ENCODE assay signal across 8 cellular contexts in genomic region chr6:73523434-73524123, GRCh38. TPM values are rescaled to one million over a fixed set of nuclear protein-coding genes. Genes with fewer than 3 reads are reported as not detected.
A peak's percentile ranks its signal among the peaks of the same experiment; 100 is the strongest.
DNase-seq lines count a peak whose midpoint lies in the region; ATAC-seq and TF ChIP-seq lines count a peak whose summit lies in the region.

No MANE protein-coding gene starts in this region.

- H4K91ac ChIP-seq in trophoblast cell (ENCODE audit: low read depth, low read length), result peak overlapping the region; percentile 53

- H4K20me1 ChIP-seq in OCI-LY7 (ENCODE audit: insufficient read depth, low read length), result peaks cover 8% of the 10 kb centered on the region

- peak overlapping the region; percentile 85 for H2AFZ ChIP-seq in OCI-LY7 (ENCODE audit: low read length)
- H2AFZ ChIP-seq in trophoblast cell (ENCODE audit: insufficient read depth, low read length, poor library complexity), result peak overlapping the region; percentile 20

- H3K4me1 ChIP-seq in A673 (ENCODE audit: insufficient read depth, low read length, poor library complexity, severe bottlenecking) (peaks cover 5% of the 10 kb centered on the region), OCI-LY7 (ENCODE audit: insufficient read depth, low read length, poor library complexity, severe bottlenecking) (peaks cover 11% of the 10 kb centered on the region), trophoblast cell (ENCODE audit: control insufficient read depth in 1 of 2, insufficient read depth in 2 of 2, low read length in 2 of 2) (no peaks in the 10 kb centered on the region), upper lobe of left lung (peaks cover 15 to 29% (median 25%) of the 10 kb centered on the region in 4 donors)

- ATAC-seq in GM18868 (IDR thresholded peaks at IDR 0.05; ENCODE audit: unreplicated experiment) (peak; percentile 50), HG03095 (IDR thresholded peaks at IDR 0.05; ENCODE audit: unreplicated experiment) (peak; percentile 47), upper lobe of left lung (ENCODE audit: low FRiP score in 2 of 2) (peak in 1 of 2 donors; percentile 17)

- H3K27me3 Mint-ChIP-seq in activated T-helper 2 cell treated with anti-CD3 and anti-CD28 coated beads, Interferon-gamma antibody, Interleukin-2, Interleukin-4, amounts not matched to agents 10 μg/mL and 5 μg/mL and 100 μg/mL, durations not matched to agents 14 hours and 24 hours and 36 hours (ENCODE audit: low read depth), result peaks cover 5% of the 10 kb centered on the region

- TF ChIP-seq CTCF in A673 (conservative IDR thresholded peaks at IDR 0.05; ENCODE audit: low read depth, low read length), result no peak
- TF ChIP-seq CTCF in OCI-LY7 (conservative IDR thresholded peaks at IDR 0.05; ENCODE audit: low read length), result no peak
- TF ChIP-seq CTCF in upper lobe of left lung (IDR thresholded peaks at IDR 0.05), result peak in 1 of 6 experiments; percentile 28

- peaks cover 28% of the 10 kb centered on the region for H3K36me3 Mint-ChIP-seq in activated T-helper 2 cell treated with anti-CD3 and anti-CD28 coated beads, Interferon-gamma antibody, Interleukin-2, Interleukin-4, amounts not matched to agents 10 μg/mL and 5 μg/mL and 100 μg/mL, durations not matched to agents 14 hours and 24 hours and 36 hours (ENCODE audit: low read depth)

- WGBS in trophoblast cell (ENCODE audit: extremely low coverage, insufficient coverage, insufficient read length), result no CpG with 5 or more reads among the region's 50 CpGs
- WGBS in upper lobe of left lung, 2 donors, result 9 to 10% methylated on average over 19 to 37 of the region's 50 CpGs

- POLR2A ChIA-PET in A673 (lab: Charles Lee; ENCODE audit: low non-redundant PET), result interaction anchor here (0.6 kb wide), 1 partner anchor 57 kb away, joined by 6 read pairs; no protein-coding TSS in a partner anchor
- POLR2A ChIA-PET in OCI-LY7 (lab: Charles Lee), result interaction anchor here (0.7 to 3.5 kb wide), 14 partner anchors 9 to 130 kb away, joined by 3 to 27 read pairs (median 4); partner anchors contain the start of gene SLC17A5

- TF ChIP-seq EP300 in upper lobe of left lung (IDR thresholded peaks at IDR 0.05), result no peak

- H2AK5ac ChIP-seq in trophoblast cell (ENCODE audit: low read length), result peak overlapping the region; percentile 9

- H3K9me3 ChIP-seq in A673 (ENCODE audit: low read depth, low read length, poor library complexity, severe bottlenecking) (no peaks in the 10 kb centered on the region), OCI-LY7 (ENCODE audit: low read length) (no peaks in the 10 kb centered on the region), trophoblast cell (ENCODE audit: insufficient read depth, low read depth, low read length) (no peaks in the 10 kb centered on the region), upper lobe of left lung (no peaks in the 10 kb centered on the region)

- H3K79me1 ChIP-seq in trophoblast cell (ENCODE audit: low read length), result peaks cover 14% of the 10 kb centered on the region

- BruUV-seq in A673 (replicated peaks; lab: Mats Ljungman, UMichigan) (no TSS peak), OCI-LY7 (replicated peaks; lab: Mats Ljungman, UMichigan) (no TSS peak)

- H2BK5ac ChIP-seq in trophoblast cell (ENCODE audit: low read depth, low read length, poor library complexity), result peak overlapping the region; percentile 14

- H3K9me2 ChIP-seq in OCI-LY7 (ENCODE audit: insufficient read depth, low read length), result no peaks in the 10 kb centered on the region

- peak overlapping the region; percentile 98 for H3K4me3 Mint-ChIP-seq in activated T-helper 2 cell treated with anti-CD3 and anti-CD28 coated beads, Interferon-gamma antibody, Interleukin-2, Interleukin-4, amounts not matched to agents 10 μg/mL and 5 μg/mL and 100 μg/mL, durations not matched to agents 14 hours and 24 hours and 36 hours (ENCODE audit: low read depth)

- H3K14ac ChIP-seq in trophoblast cell (ENCODE audit: low read length), result peak overlapping the region; percentile 36

- peak overlapping the region; percentile 3 for H3K4ac ChIP-seq in trophoblast cell (ENCODE audit: low read depth, low read length)

- H3K27ac Mint-ChIP-seq in activated T-helper 2 cell treated with anti-CD3 and anti-CD28 coated beads, Interferon-gamma antibody, Interleukin-2, Interleukin-4, amounts not matched to agents 10 μg/mL and 5 μg/mL and 100 μg/mL, durations not matched to agents 14 hours and 24 hours and 36 hours, result peak overlapping the region; percentile 100

- CTCF ChIA-PET in A673 (lab: Charles Lee), result no interaction called here
- CTCF ChIA-PET in OCI-LY7 (lab: Charles Lee; ENCODE audit: unreplicated experiment), result interaction anchor here (1.0 kb wide), 1 partner anchor 56 kb away, joined by 3 read pairs; no protein-coding TSS in a partner anchor

- H4K8ac ChIP-seq in trophoblast cell (ENCODE audit: low read depth, low read length), result peak overlapping the region; percentile 51

- no peak overlapping the region for H2BK120ac ChIP-seq in trophoblast cell (ENCODE audit: insufficient read depth, low read length, poor library complexity)

- H3K36me3 ChIP-seq in A673 (ENCODE audit: insufficient read depth, low read length, poor library complexity, severe bottlenecking), result peaks cover 22% of the 10 kb centered on the region
- peaks cover 23% of the 10 kb centered on the region for H3K36me3 ChIP-seq in OCI-LY7 (ENCODE audit: insufficient read depth, low read length)
- H3K36me3 ChIP-seq in trophoblast cell (ENCODE audit: control insufficient read depth in 1 of 2, insufficient read depth in 2 of 2, low read length in 2 of 2), result peaks cover 10 to 14% of the 10 kb centered on the region in 2 experiments
- H3K36me3 ChIP-seq in upper lobe of left lung, result peaks cover 2 to 15% (median 8%) of the 10 kb centered on the region in 4 donors

- peaks cover 14% of the 10 kb centered on the region for H3K4me1 Mint-ChIP-seq in activated T-helper 2 cell treated with anti-CD3 and anti-CD28 coated beads, Interferon-gamma antibody, Interleukin-2, Interleukin-4, amounts not matched to agents 10 μg/mL and 5 μg/mL and 100 μg/mL, durations not matched to agents 14 hours and 24 hours and 36 hours (ENCODE audit: low read depth)

- H3K4me2 ChIP-seq in OCI-LY7 (ENCODE audit: low read length) (peak overlapping the region; percentile 97), trophoblast cell (ENCODE audit: low read length) (peak overlapping the region; percentile 49)

- H3K27me3 ChIP-seq in A673 (replicated peaks; ENCODE audit: insufficient read depth, low read depth, low read length, poor library complexity) (no peaks in the 10 kb centered on the region), trophoblast cell (ENCODE audit: insufficient read depth, low read length) (no peaks in the 10 kb centered on the region), upper lobe of left lung (no peaks in the 10 kb centered on the region)

- H4K12ac ChIP-seq in trophoblast cell (ENCODE audit: low read depth, low read length), result peak overlapping the region; percentile 14

- H3K4me3 ChIP-seq in A673 (ENCODE audit: low read depth, low read length, poor library complexity, severe bottlenecking) (peak overlapping the region; percentile 55), OCI-LY7 (ENCODE audit: low read depth, low read length, poor library complexity, severe bottlenecking) (peak overlapping the region; percentile 99), trophoblast cell (ENCODE audit: low read depth, low read length) (peak overlapping the region; percentile 69), upper lobe of left lung (peak overlapping the region; percentile 25 to 74 (median 70))

- no peak overlapping the region for H3K9ac ChIP-seq in trophoblast cell (ENCODE audit: low read length)

- H3K9me3 Mint-ChIP-seq in activated T-helper 2 cell treated with anti-CD3 and anti-CD28 coated beads, Interferon-gamma antibody, Interleukin-2, Interleukin-4, amounts not matched to agents 10 μg/mL and 5 μg/mL and 100 μg/mL, durations not matched to agents 14 hours and 24 hours and 36 hours, result no peaks in the 10 kb centered on the region

- H2BK12ac ChIP-seq in trophoblast cell (ENCODE audit: low read length), result no peak overlapping the region

- H3K23ac ChIP-seq in trophoblast cell (ENCODE audit: low read length), result no peak overlapping the region

- H3K27ac ChIP-seq in A673 (ENCODE audit: low read depth, low read length, poor library complexity, severe bottlenecking) (peak overlapping the region; percentile 82), OCI-LY7 (ENCODE audit: low read depth, low read length, poor library complexity, severe bottlenecking) (peak overlapping the region; percentile 97), trophoblast cell (ENCODE audit: low read depth, low read length) (peak overlapping the region; percentile 28), upper lobe of left lung (peak overlapping the region; percentile 97 to 100 (median 98))

- H3K79me2 ChIP-seq in OCI-LY7 (ENCODE audit: insufficient read depth, low read depth, low read length) (peaks cover 40% of the 10 kb centered on the region; the same call in 1 of the 2 replicates), trophoblast cell (ENCODE audit: control insufficient read depth, insufficient read depth, low read length, poor library complexity) (peaks cover 14% of the 10 kb centered on the region)

- peak overlapping the region; percentile 3 for H3K18ac ChIP-seq in trophoblast cell (ENCODE audit: low read length)

- TF ChIP-seq POLR2A in upper lobe of left lung (IDR thresholded peaks at IDR 0.05), result peak in 3 of 4 donors; percentile 62 to 87 (median 87)

- intact Hi-C loops in A673 (cut with micrococcal nuclease; ENCODE audit: unreplicated experiment), result loop anchor here (5.0 kb wide), 1 partner anchor 129 kb away; the partner anchor contains the start of gene SLC17A5
- intact Hi-C loops in OCI-LY7 (cut with micrococcal nuclease; ENCODE audit: unreplicated experiment), result loop anchor here (5.0 kb wide), 3 partner anchors 216 to 1764 kb away; partner anchors contain the start of gene KCNQ5
- intact Hi-C loops in activated T-helper 2 cell treated with anti-CD3 and anti-CD28 coated beads, Interferon-gamma antibody, Interleukin-2, Interleukin-4, amounts not matched to agents 10 μg/mL and 5 μg/mL and 100 μg/mL, durations not matched to agents 14 hours and 24 hours and 36 hours (cut with micrococcal nuclease), result loop anchor here (5.0 to 10.0 kb wide), 4 partner anchors 199 to 1761 kb away; partner anchors contain the start of genes COX7A2, KCNQ5 and TMEM30A

- peak; percentile 60 for DNase-seq in A673 (ENCODE audit: low spot score)
- DNase-seq in OCI-LY7 (ENCODE audit: low spot score), result peak; percentile 87
- peak; percentile 78 for DNase-seq in activated T-helper 2 cell treated with anti-CD3 and anti-CD28 coated beads, Interferon-gamma antibody, Interleukin-2, Interleukin-4, amounts not matched to agents 10 μg/mL and 5 μg/mL and 100 μg/mL, durations not matched to agents 14 hours and 24 hours and 36 hours (ENCODE audit: low spot score)
- peak; percentile 63 for DNase-seq in germinal center (ENCODE audit: low spot score)
- peak; percentile 86 to 93 for DNase-seq in trophoblast cell
- DNase-seq in upper lobe of left lung, result peak; percentile 79 to 94

RNA-seq across cellular contexts. Expression of gene EEF1A1, which starts 2.7 kb away (rescaled TPM):
- total RNA-seq in A673 (2021), result 9,320 and 9,713 TPM in 2 replicates
- total RNA-seq in OCI-LY7 (2014; rRNA removed; shearing (Covaris generic)), result 8,152 and 8,173 TPM in 2 replicates
- total RNA-seq in OCI-LY7 (2022), result 8,197 and 8,593 TPM in 2 replicates
- total RNA-seq in activated T-helper 2 cell treated with anti-CD3 and anti-CD28 coated beads, Interferon-gamma antibody, Interleukin-2, Interleukin-4, amounts not matched to agents 10 μg/mL and 5 μg/mL and 100 μg/mL, durations not matched to agents 14 hours and 24 hours and 36 hours, result 11,266 and 11,402 TPM in 2 replicates
- 10,280 and 10,757 TPM in 2 replicates for polyA plus RNA-seq in trophoblast cell (2013)
- over 10,000 TPM in 1 of 6 donors, 1,000 to 10,000 TPM in 5; 3,617 to 10,582 (median 7,272) TPM for total RNA-seq in upper lobe of left lung

Comparison
In these comparisons a context has a peak if more than half of its experiments do, and no peak if none do; other contexts are left out.
1. H3K27ac ChIP-seq: peak in every context shown above with its lines; median percentile 98 in upper lobe of left lung; 97 in OCI-LY7; 82 in A673; 28 in trophoblast cell.